Comparison of ENCODE assay signal across 8 cellular contexts in the genomic region with DNA sequence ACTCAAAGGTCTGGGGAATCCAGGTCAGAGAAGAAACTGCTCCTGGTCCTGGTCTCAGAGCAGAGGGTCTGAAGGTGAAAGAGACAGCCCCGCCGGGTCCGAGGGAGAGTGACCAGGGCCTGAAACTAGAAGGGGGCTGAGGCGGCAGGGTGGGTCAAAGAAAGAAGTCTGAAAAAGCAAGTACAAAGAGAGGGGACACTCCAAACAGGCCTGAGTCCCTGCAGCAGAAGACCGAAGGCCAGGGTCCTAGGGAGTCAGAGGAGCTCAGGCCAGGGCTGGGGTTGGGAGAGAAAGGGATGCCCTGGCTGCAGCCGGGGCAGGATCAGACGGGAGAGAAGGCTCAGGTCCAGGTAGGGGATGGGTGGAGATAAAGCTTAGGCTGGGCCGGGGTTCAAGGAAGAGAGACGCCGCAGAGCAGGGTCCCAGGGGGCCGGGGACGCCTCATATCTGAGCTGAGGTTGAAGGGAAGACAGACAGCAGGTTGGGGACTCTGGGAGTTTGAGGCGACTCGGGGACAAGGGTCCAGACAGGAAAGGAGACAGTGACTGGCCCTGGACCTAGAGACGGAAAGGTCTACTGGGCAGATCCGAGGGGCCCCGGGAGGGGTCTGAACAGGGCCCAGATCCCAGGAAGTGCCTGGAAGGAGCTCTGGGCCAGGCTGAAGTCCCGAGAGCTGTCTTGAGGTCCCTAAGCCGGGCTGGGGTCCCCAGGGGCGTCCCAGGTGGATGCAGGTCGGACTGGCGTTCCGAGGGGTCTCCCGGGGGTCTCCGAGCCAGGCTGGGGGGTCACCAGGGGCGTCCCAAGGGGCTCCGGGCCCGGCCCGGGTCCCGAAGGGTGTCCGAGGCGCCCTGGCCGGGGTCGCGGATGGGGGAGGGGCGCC. TPM values are rescaled to one million over a fixed set of nuclear protein-coding genes. Genes with fewer than 3 reads are reported as not detected.
DNase-seq lines count a peak whose midpoint lies in the region; ATAC-seq and TF ChIP-seq lines count a peak whose summit lies in the region.

No MANE protein-coding gene starts in this region.

- H3K9me3 ChIP-seq in SU-DHL-6 (ENCODE audit: insufficient read depth, low read length), result no peaks in the 10 kb centered on the region

- H3K4me3 Mint-ChIP-seq in progenitor cell of endocrine pancreas (ENCODE audit: low read depth), result peak overlapping the region; percentile 94

- no peaks in the 10 kb centered on the region for H3K27me3 Mint-ChIP-seq in progenitor cell of endocrine pancreas

- H3K4me2 ChIP-seq in SU-DHL-6 (ENCODE audit: low read depth, low read length, poor library complexity, severe bottlenecking), result peak overlapping the region; percentile 68

- TF ChIP-seq CTCF in SU-DHL-6 (IDR thresholded peaks at IDR 0.05; ENCODE audit: insufficient read depth, low read length, poor library complexity, severe bottlenecking) (no peak), progenitor cell of endocrine pancreas (IDR thresholded peaks at IDR 0.05; ENCODE audit: unreplicated experiment) (no peak)

- H3K36me3 ChIP-seq in SU-DHL-6 (ENCODE audit: low read length), result no peaks in the 10 kb centered on the region

- peak overlapping the region; percentile 75 for H3K4me3 ChIP-seq in SU-DHL-6 (ENCODE audit: insufficient read depth, low read length, poor library complexity, severe bottlenecking)

- peak overlapping the region; percentile 53 for H2AFZ ChIP-seq in SU-DHL-6 (ENCODE audit: low read depth, low read length, severe bottlenecking)

- peaks cover 55% of the 10 kb centered on the region for H3K79me2 ChIP-seq in SU-DHL-6 (ENCODE audit: insufficient read depth, low read length)

- DNase-seq in NCI-H82 (lab: John Stamatoyannopoulos, UW) (peak; percentile 32), NCI-H82 treated with DMSO at 0.1 percent for 48 hours (lab: John Stamatoyannopoulos, UW; ENCODE audit: unreplicated experiment) (no peak), progenitor cell of endocrine pancreas (ENCODE audit: low spot score, unreplicated experiment) (no peak), NCI-H510A treated with DMSO at 0.1 percent for 48 hours (lab: John Stamatoyannopoulos, UW) (no peak), GOT3 (lab: John Stamatoyannopoulos, UW) (no peak)

- peaks cover 2% of the 10 kb centered on the region for H3K36me3 Mint-ChIP-seq in progenitor cell of endocrine pancreas (ENCODE audit: insufficient read depth)

- peak overlapping the region; percentile 57 for H3K27ac ChIP-seq in SU-DHL-6 (ENCODE audit: low read depth, low read length)

- peak overlapping the region; percentile 96 for H3K27ac Mint-ChIP-seq in progenitor cell of endocrine pancreas

- no peaks in the 10 kb centered on the region for H3K9me2 ChIP-seq in SU-DHL-6 (replicated peaks; ENCODE audit: insufficient read depth, low read length)

- H3F3A ChIP-seq in SU-DHL-6 (ENCODE audit: insufficient read depth), result 0 out of 2 replicates have a peak, but pooled peaks cover 2% of the 10 kb centered on the region

- no peaks in the 10 kb centered on the region for H3K9me3 Mint-ChIP-seq in progenitor cell of endocrine pancreas (ENCODE audit: low read depth)

- H3K4me1 Mint-ChIP-seq in progenitor cell of endocrine pancreas (ENCODE audit: low read depth), result peaks cover 47% of the 10 kb centered on the region

- H4K20me1 ChIP-seq in SU-DHL-6 (ENCODE audit: low read depth, low read length), result no peaks in the 10 kb centered on the region

- ATAC-seq in esophagus mucosa (peak; percentile 2), GM18907 (IDR thresholded peaks at IDR 0.05; ENCODE audit: unreplicated experiment) (no peak)

- peak overlapping the region; percentile 99 for H3K9ac ChIP-seq in SU-DHL-6 (ENCODE audit: low read length)

- H3K27me3 ChIP-seq in SU-DHL-6 (ENCODE audit: low read length), result no peaks in the 10 kb centered on the region

RNA-seq across cellular contexts. Expression of gene MLLT1, which starts 0.8 kb away (rescaled TPM):
- total RNA-seq in esophagus mucosa (27.5 TPM), progenitor cell of endocrine pancreas (93.6 and 106 TPM in 2 replicates)

RNA-seq across cellular contexts. Expression of gene ACER1, which starts 54.4 kb away (rescaled TPM):
- total RNA-seq in esophagus mucosa, result 1.8 TPM
- not detected in 2 replicates for total RNA-seq in progenitor cell of endocrine pancreas
